9 cellular contexts compared by ENCODE assay signal in the genomic region with DNA sequence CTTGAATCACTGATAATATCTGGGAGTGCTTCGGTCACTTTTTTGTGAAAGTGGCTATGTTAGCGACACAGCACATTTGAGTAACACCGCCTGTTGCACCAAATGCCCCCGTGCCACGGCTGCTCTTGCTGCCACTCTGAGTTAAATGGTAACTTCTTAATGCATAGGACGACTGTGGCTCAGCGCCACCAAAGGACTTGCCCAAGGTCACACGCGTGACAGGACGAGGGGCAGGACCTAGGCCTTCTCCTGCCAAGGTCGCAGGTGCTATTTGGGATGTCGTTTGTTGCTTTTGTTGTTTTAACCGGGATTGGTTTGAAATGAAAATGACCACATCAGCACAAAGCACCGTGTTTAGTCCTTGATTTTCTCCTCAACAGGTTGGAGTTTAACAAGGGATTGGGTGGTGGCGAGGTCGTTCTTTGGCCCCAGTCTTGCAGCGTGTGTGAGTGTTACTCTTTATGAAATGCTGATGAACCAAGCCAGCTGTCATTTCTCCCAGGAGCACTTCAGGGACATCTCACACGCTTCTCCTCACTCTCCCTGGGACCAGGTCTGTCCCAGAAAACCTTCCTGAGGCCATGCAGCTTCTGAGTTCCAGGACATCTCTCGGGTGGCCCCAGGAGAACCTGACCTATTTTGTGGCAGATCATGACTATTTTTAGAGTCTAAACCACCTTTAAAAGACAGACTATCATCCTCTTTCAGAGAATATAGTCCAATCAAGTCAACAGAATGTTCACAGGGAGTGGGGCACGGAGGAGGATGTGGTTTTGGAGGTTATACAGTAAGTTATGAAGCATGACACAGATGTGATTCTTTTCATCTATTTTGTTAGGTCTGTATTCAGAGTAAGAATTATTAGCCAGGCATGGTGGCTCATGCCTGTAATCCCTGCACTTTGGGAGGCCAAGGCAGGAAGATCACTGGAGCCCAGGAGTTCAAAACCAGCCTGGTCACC. TPM values are rescaled to one million over a fixed set of nuclear protein-coding genes. Genes with fewer than 3 reads are reported as not detected.
A peak's percentile ranks its signal among the peaks of the same experiment; 100 is the strongest.
DNase-seq lines count a peak whose midpoint lies in the region; ATAC-seq and TF ChIP-seq lines count a peak whose summit lies in the region.
"Had no signal": no experiment of that assay in that cellular context is flagged by ENCODE, and none has a peak within 500 bp of the region (broad histone marks: within the 10 kb centered on the region; RNA-seq: fewer than 3 reads in every experiment).

No MANE protein-coding gene starts in this region.

- no peaks in the 10 kb centered on the region for H3K36me3 Mint-ChIP-seq in activated CD4-positive, alpha-beta T cell treated with anti-CD3 and anti-CD28 coated beads, Interleukin-2, amount 10 ng/mL, durations not matched to agents 24 days and 14 days (ENCODE audit: low read depth)

- TF ChIP-seq RAD21 in SK-N-SH (IDR thresholded peaks at IDR 0.05; ENCODE audit: low read length) = no peak

- H2AFZ ChIP-seq in SK-N-SH (ENCODE audit: low read depth) = no peak overlapping the region

- WGBS in SK-N-SH (ENCODE audit: low lambda C conversion rate) = 94% methylated on average over 20 of the region's 20 CpGs

- DNase-seq in AG20443 (ENCODE audit: low spot score) (peak; percentile 40), hepatic stellate cell (ENCODE audit: low spot score) (peak; percentile 68), NCI-H2107 (lab: John Stamatoyannopoulos, UW) (no peak), head of caudate nucleus (no peak), SK-N-SH (no peak), GF-D8 (lab: John Stamatoyannopoulos, UW) (no peak)
- DNase-seq in activated CD4-positive, alpha-beta T cell treated with anti-CD3 and anti-CD28 coated beads, Interleukin-2, amount 10 ng/mL, durations not matched to agents 24 days and 14 days = peak; percentile 87
- DNase-seq: WERI-Rb-1 had no signal

- ATAC-seq in HG02610 (IDR thresholded peaks at IDR 0.05; ENCODE audit: unreplicated experiment) = peak; percentile 69

- CTCF ChIA-PET in SK-N-SH (lab: Yijun Ruan, JAX) = interaction anchor here (0.9 kb wide), 1 partner anchor 38 kb away, joined by 3 read pairs; no protein-coding TSS in a partner anchor

- POLR2A ChIA-PET in SK-N-SH (lab: Yijun Ruan, JAX) = no interaction called here

- peaks cover 14 to 15% of the 10 kb centered on the region in 2 experiments for H3K36me3 ChIP-seq in SK-N-SH (replicated peaks in 1 of 2; ENCODE audit: control insufficient read depth in 1 of 2, insufficient read depth in 2 of 2, low read length in 1 of 2)
- H3K36me3 ChIP-seq: WERI-Rb-1 had no signal

- no peak overlapping the region for H3K27ac Mint-ChIP-seq in activated CD4-positive, alpha-beta T cell treated with anti-CD3 and anti-CD28 coated beads, Interleukin-2, amount 10 ng/mL, durations not matched to agents 24 days and 14 days

- peaks cover 10% of the 10 kb centered on the region for H3K27me3 Mint-ChIP-seq in activated CD4-positive, alpha-beta T cell treated with anti-CD3 and anti-CD28 coated beads, Interleukin-2, amount 10 ng/mL, durations not matched to agents 24 days and 14 days

- peaks cover 20 to 25% of the 10 kb centered on the region in 2 experiments for H3K4me1 ChIP-seq in SK-N-SH (ENCODE audit: control insufficient read depth in 1 of 2, insufficient read depth in 2 of 2, low read depth in 1 of 2, low read length in 1 of 2)

- peak overlapping the region; percentile 58 for H3K4me3 Mint-ChIP-seq in activated CD4-positive, alpha-beta T cell treated with anti-CD3 and anti-CD28 coated beads, Interleukin-2, amount 10 ng/mL, durations not matched to agents 24 days and 14 days

- no peaks in the 10 kb centered on the region for H4K20me1 ChIP-seq in SK-N-SH (ENCODE audit: insufficient read depth)

- peak overlapping the region in 1 of 2 experiments; percentile 12; a peak in 1 of 4 replicates for H3K27ac ChIP-seq in SK-N-SH (ENCODE audit: low read depth in 2 of 2, low read length in 1 of 2)
- H3K27ac ChIP-seq: WERI-Rb-1 had no signal

- TF ChIP-seq CTCF in SK-N-SH (IDR thresholded peaks at IDR 0.05) = no peak

- H3K4me1 Mint-ChIP-seq in activated CD4-positive, alpha-beta T cell treated with anti-CD3 and anti-CD28 coated beads, Interleukin-2, amount 10 ng/mL, durations not matched to agents 24 days and 14 days = peaks cover 23% of the 10 kb centered on the region

- peaks cover 16% of the 10 kb centered on the region for H3F3A ChIP-seq in SK-N-SH (replicated peaks; ENCODE audit: insufficient read depth)

- H3K79me2 ChIP-seq in SK-N-SH (ENCODE audit: insufficient read depth) = peaks cover 58% of the 10 kb centered on the region

- H3K4me2 ChIP-seq in SK-N-SH = no peak overlapping the region

- H3K9me3 ChIP-seq in SK-N-SH = no peaks in the 10 kb centered on the region

- intact Hi-C loops in activated CD4-positive, alpha-beta T cell treated with anti-CD3 and anti-CD28 coated beads, Interleukin-2, amount 10 ng/mL, durations not matched to agents 24 days and 14 days (cut with micrococcal nuclease) = loop anchor here (5.0 kb wide), 1 partner anchor 1217 kb away; no protein-coding TSS in a partner anchor
- intact Hi-C loops in head of caudate nucleus (cut with DNase I) = no loop called here

- no peak overlapping the region for H3K9ac ChIP-seq in SK-N-SH

- no peak for TF ChIP-seq EP300 in SK-N-SH (IDR thresholded peaks at IDR 0.05; ENCODE audit: borderline replicate concordance in 1 of 2, low read depth in 1 of 2, low read length in 1 of 2)

- H3K4me3 ChIP-seq in SK-N-SH (ENCODE audit: low read depth in 2 of 2, low read length in 1 of 2) = no peak overlapping the region

- H3K27me3 ChIP-seq in SK-N-SH (ENCODE audit: insufficient read depth) = no peaks in the 10 kb centered on the region

- H3K9me3 Mint-ChIP-seq in activated CD4-positive, alpha-beta T cell treated with anti-CD3 and anti-CD28 coated beads, Interleukin-2, amount 10 ng/mL, durations not matched to agents 24 days and 14 days = peaks cover under 1% of the 10 kb centered on the region

- H3K9me2 ChIP-seq in SK-N-SH = no peaks in the 10 kb centered on the region

TF ChIP-seq in SK-N-SH, 30 proteins besides CTCF, POLR2A, EP300 and RAD21:
- TF ChIP-seq FOXJ3 (CRISPR knock-in tag; IDR thresholded peaks at IDR 0.05) (no peak), RCOR1 (IDR thresholded peaks at IDR 0.05; ENCODE audit: low read length) (no peak), RFX5 (IDR thresholded peaks at IDR 0.05; ENCODE audit: low read length) (no peak), SMC3 (IDR thresholded peaks at IDR 0.05; ENCODE audit: low read depth, low read length) (no peak)
- TF ChIP-seq, protein P1, sequence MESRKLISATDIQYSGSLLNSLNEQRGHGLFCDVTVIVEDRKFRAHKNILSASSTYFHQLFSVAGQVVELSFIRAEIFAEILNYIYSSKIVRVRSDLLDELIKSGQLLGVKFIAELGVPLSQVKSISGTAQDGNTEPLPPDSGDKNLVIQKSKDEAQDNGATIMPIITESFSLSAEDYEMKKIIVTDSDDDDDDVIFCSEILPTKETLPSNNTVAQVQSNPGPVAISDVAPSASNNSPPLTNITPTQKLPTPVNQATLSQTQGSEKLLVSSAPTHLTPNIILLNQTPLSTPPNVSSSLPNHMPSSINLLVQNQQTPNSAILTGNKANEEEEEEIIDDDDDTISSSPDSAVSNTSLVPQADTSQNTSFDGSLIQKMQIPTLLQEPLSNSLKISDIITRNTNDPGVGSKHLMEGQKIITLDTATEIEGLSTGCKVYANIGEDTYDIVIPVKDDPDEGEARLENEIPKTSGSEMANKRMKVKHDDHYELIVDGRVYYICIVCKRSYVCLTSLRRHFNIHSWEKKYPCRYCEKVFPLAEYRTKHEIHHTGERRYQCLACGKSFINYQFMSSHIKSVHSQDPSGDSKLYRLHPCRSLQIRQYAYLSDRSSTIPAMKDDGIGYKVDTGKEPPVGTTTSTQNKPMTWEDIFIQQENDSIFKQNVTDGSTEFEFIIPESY (IDR thresholded peaks at IDR 0.05; ENCODE audit: borderline replicate concordance, low read depth) = no peak
TF ChIP-seq in SK-N-SH: peak in this region for 0.

RNA-seq across cellular contexts. Expression of a gene that starts 49.9 kb away (rescaled TPM):
- 0.09 and 0.40 TPM in 2 replicates for total RNA-seq in activated CD4-positive, alpha-beta T cell treated with anti-CD3 and anti-CD28 coated beads, Interleukin-2, amount 10 ng/mL, durations not matched to agents 24 days and 14 days
- 28.0 and 33.5 TPM in 2 replicates for polyA plus RNA-seq in SK-N-SH (2012; rRNA removed)
- polyA plus RNA-seq in SK-N-SH (2012; cell fraction: cytosol; rRNA removed) = 17.3 and 20.2 TPM in 2 replicates
- 139 and 156 TPM in 2 replicates for polyA plus RNA-seq in SK-N-SH (2012; cell fraction: nucleus; rRNA removed)

Comparison
In these comparisons a context has a peak if more than half of its experiments do, and no peak if none do; other contexts are left out.
1. DNase-seq: peak in AG20443 (single experiment), activated CD4-positive, alpha-beta T cell treated with anti-CD3 and anti-CD28 coated beads, Interleukin-2, amount 10 ng/mL, durations not matched to agents 24 days and 14 days (single experiment) and hepatic stellate cell (single experiment); none in NCI-H2107 (single experiment), head of caudate nucleus (0 of 42), SK-N-SH (single experiment) and GF-D8 (single experiment).